In genomic region chr16:80318107-80318506, GRCh38 we compare ENCODE assay signal across 1 cellular context.
A peak's percentile ranks its signal among the peaks of the same experiment; 100 is the strongest.
TF ChIP-seq lines count a peak whose summit lies in the region.

No MANE protein-coding gene starts in this region.

TF ChIP-seq in K562, 482 proteins besides CTCF, POLR2A, EP300 and RAD21 (continued from another document):
- peak; percentile 73 for TF ChIP-seq ZBTB40 (IDR thresholded peaks at IDR 0.05)
- TF ChIP-seq ZBTB40 (CRISPR knock-in tag; IDR thresholded peaks at IDR 0.05): no peak
- TF ChIP-seq CREB3L1 (IDR thresholded peaks at IDR 0.05; ENCODE audit: borderline replicate concordance, low read depth): no peak
- TF ChIP-seq LARP7 (IDR thresholded peaks at IDR 0.05): no peak
- TF ChIP-seq TAF7 (tag; IDR thresholded peaks at IDR 0.05): no peak
- no peak for TF ChIP-seq ZNF324 (CRISPR knock-in tag; IDR thresholded peaks at IDR 0.05)
- TF ChIP-seq POLR2G (IDR thresholded peaks at IDR 0.05; ENCODE audit: low read depth, low read length): no peak
